2 cellular contexts compared by ENCODE assay signal in the genomic region with DNA sequence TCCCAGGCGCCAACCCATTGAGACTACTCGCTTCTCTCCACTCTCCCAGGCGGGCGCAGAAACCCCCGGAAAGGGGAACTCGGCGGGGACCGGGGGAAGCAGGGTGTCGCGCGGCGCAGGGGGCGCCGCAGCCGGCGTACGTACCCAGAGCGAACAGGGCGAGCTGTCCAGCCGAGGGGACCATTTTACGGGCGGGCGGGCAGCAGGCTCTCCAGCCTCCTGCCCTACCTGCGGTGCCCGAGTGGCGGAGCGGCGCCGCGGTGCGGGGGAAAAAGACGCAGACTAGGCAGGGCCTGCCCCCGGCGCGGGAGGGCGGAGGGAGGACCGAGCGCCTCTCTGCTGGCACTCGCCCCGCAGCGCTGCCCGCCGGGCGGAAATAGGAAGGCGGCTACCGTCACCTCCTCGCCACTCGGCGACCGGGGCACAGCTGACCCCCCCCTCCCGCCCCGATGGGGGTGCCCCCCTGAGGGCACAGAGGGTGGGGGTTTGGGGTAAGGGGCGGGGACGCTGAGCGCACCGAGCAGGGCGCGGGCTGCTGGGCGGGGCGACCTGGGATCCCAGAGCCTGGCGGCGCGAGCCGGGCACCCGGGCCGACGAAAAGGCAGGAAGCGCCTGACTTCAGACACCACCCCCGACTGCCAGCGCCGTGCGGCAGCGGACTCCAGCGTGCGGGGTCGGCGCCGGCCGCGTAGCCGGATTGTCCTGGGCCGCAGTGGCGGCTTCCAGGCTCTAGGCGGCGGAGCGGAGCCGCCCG.
TF ChIP-seq lines count a peak whose summit lies in the region.

A gene (minus strand): TSS at position 243 of the 754 bp plus-strand sequence. CDS start 59 bp downstream, at position 184.

TF ChIP-seq in HEK293, 187 proteins besides CTCF, POLR2A, EP300 and RAD21 (continued from another document and continues in another):
- TF ChIP-seq SP2 (tag by site-specific recombination; IDR thresholded peaks at IDR 0.05) (peak; percentile 75), TRIM28 (IDR thresholded peaks at IDR 0.05; ENCODE audit: borderline replicate concordance, low read length) (no peak), IKZF3 (tag by site-specific recombination; IDR thresholded peaks at IDR 0.05) (no peak), ZSCAN16 (tag by site-specific recombination; IDR thresholded peaks at IDR 0.05) (no peak), ZNF426 (tag by site-specific recombination; IDR thresholded peaks at IDR 0.05) (no peak), ZNF76 (tag by site-specific recombination; IDR thresholded peaks at IDR 0.05; ENCODE audit: borderline replicate concordance, low read depth) (no peak), ZNF514 (tag by site-specific recombination; IDR thresholded peaks at IDR 0.05) (no peak), ZXDB (tag by site-specific recombination; IDR thresholded peaks at IDR 0.05) (no peak), ZSCAN30 (tag by site-specific recombination; IDR thresholded peaks at IDR 0.05) (peak; percentile 56; the same call in 1 of the 2 replicates), OSR2 (tag by site-specific recombination; IDR thresholded peaks at IDR 0.05) (no peak; the same call in 1 of the 2 replicates), ZNF354C (tag by site-specific recombination; IDR thresholded peaks at IDR 0.05; ENCODE audit: borderline replicate concordance, low read depth) (no peak), ZNF600 (tag by site-specific recombination; IDR thresholded peaks at IDR 0.05) (no peak), ZBTB20 (tag by site-specific recombination; IDR thresholded peaks at IDR 0.05) (peak; percentile 67; the same call in 1 of the 2 replicates), ZNF660 (tag by site-specific recombination; IDR thresholded peaks at IDR 0.05) (peak; percentile 51; the same call in 1 of the 2 replicates), ZNF416 (tag by site-specific recombination; IDR thresholded peaks at IDR 0.05) (no peak), ZNF747 (tag by site-specific recombination; IDR thresholded peaks at IDR 0.05) (no peak), FEZF1 (tag by site-specific recombination; IDR thresholded peaks at IDR 0.05) (no peak), ZNF510 (tag by site-specific recombination; IDR thresholded peaks at IDR 0.05; ENCODE audit: insufficient replicate concordance) (no peak), ZBTB21 (tag by site-specific recombination; IDR thresholded peaks at IDR 0.05) (no peak), ZNF10 (tag by site-specific recombination; IDR thresholded peaks at IDR 0.05) (no peak), KLF7 (tag by site-specific recombination; IDR thresholded peaks at IDR 0.05; ENCODE audit: borderline replicate concordance) (no peak), ZNF114 (tag by site-specific recombination; IDR thresholded peaks at IDR 0.05) (no peak), ZNF670 (tag by site-specific recombination; IDR thresholded peaks at IDR 0.05; ENCODE audit: low read depth) (no peak), REPIN1 (tag by site-specific recombination; IDR thresholded peaks at IDR 0.05; ENCODE audit: low read depth) (no peak), ZNF146 (tag by site-specific recombination; IDR thresholded peaks at IDR 0.05) (no peak), ZBTB8A (tag by site-specific recombination; IDR thresholded peaks at IDR 0.05) (peak; percentile 85), ZNF221 (tag by site-specific recombination; IDR thresholded peaks at IDR 0.05; ENCODE audit: borderline replicate concordance) (no peak), ZNF530 (tag by site-specific recombination; IDR thresholded peaks at IDR 0.05; ENCODE audit: low read depth) (no peak), ZNF777 (tag by site-specific recombination; IDR thresholded peaks at IDR 0.05; ENCODE audit: borderline replicate concordance) (no peak), SP3 (tag by site-specific recombination; IDR thresholded peaks at IDR 0.05) (peak; percentile 68)
- TF ChIP-seq, protein P1, sequence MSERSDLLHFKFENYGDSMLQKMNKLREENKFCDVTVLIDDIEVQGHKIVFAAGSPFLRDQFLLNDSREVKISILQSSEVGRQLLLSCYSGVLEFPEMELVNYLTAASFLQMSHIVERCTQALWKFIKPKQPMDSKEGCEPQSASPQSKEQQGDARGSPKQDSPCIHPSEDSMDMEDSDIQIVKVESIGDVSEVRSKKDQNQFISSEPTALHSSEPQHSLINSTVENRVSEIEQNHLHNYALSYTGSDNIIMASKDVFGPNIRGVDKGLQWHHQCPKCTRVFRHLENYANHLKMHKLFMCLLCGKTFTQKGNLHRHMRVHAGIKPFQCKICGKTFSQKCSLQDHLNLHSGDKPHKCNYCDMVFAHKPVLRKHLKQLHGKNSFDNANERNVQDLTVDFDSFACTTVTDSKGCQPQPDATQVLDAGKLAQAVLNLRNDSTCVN (tag by site-specific recombination; optimal IDR thresholded peaks at IDR 0.05) = peak; percentile 78
- TF ChIP-seq, protein P2, sequence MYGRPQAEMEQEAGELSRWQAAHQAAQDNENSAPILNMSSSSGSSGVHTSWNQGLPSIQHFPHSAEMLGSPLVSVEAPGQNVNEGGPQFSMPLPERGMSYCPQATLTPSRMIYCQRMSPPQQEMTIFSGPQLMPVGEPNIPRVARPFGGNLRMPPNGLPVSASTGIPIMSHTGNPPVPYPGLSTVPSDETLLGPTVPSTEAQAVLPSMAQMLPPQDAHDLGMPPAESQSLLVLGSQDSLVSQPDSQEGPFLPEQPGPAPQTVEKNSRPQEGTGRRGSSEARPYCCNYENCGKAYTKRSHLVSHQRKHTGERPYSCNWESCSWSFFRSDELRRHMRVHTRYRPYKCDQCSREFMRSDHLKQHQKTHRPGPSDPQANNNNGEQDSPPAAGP (tag by site-specific recombination; IDR thresholded peaks at IDR 0.05) = 0 out of 2 replicates have a peak, but pooled peaks have one; percentile 4
- TF ChIP-seq, protein P3, sequence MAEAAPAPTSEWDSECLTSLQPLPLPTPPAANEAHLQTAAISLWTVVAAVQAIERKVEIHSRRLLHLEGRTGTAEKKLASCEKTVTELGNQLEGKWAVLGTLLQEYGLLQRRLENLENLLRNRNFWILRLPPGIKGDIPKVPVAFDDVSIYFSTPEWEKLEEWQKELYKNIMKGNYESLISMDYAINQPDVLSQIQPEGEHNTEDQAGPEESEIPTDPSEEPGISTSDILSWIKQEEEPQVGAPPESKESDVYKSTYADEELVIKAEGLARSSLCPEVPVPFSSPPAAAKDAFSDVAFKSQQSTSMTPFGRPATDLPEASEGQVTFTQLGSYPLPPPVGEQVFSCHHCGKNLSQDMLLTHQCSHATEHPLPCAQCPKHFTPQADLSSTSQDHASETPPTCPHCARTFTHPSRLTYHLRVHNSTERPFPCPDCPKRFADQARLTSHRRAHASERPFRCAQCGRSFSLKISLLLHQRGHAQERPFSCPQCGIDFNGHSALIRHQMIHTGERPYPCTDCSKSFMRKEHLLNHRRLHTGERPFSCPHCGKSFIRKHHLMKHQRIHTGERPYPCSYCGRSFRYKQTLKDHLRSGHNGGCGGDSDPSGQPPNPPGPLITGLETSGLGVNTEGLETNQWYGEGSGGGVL (tag by site-specific recombination; IDR thresholded peaks at IDR 0.05) = peak; percentile 85
- TF ChIP-seq, protein P4, sequence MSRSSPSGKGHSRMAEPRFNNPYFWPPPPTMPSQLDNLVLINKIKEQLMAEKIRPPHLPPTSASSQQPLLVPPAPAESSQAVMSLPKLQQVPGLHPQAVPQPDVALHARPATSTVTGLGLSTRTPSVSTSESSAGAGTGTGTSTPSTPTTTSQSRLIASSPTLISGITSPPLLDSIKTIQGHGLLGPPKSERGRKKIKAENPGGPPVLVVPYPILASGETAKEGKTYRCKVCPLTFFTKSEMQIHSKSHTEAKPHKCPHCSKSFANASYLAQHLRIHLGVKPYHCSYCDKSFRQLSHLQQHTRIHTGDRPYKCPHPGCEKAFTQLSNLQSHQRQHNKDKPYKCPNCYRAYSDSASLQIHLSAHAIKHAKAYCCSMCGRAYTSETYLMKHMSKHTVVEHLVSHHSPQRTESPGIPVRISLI (tag by site-specific recombination; IDR thresholded peaks at IDR 0.05) = no peak

TF ChIP-seq in GM12878, 131 proteins besides CTCF, POLR2A, EP300 and RAD21 (continued from another document):
- TF ChIP-seq, protein P5, sequence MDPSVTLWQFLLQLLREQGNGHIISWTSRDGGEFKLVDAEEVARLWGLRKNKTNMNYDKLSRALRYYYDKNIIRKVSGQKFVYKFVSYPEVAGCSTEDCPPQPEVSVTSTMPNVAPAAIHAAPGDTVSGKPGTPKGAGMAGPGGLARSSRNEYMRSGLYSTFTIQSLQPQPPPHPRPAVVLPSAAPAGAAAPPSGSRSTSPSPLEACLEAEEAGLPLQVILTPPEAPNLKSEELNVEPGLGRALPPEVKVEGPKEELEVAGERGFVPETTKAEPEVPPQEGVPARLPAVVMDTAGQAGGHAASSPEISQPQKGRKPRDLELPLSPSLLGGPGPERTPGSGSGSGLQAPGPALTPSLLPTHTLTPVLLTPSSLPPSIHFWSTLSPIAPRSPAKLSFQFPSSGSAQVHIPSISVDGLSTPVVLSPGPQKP (IDR thresholded peaks at IDR 0.05; ENCODE audit: low read depth, low read length) = no peak
- TF ChIP-seq ZSCAN29 (IDR thresholded peaks at IDR 0.05) = peak; percentile 75; the same call in 1 of the 2 replicates
